In the genomic region with DNA sequence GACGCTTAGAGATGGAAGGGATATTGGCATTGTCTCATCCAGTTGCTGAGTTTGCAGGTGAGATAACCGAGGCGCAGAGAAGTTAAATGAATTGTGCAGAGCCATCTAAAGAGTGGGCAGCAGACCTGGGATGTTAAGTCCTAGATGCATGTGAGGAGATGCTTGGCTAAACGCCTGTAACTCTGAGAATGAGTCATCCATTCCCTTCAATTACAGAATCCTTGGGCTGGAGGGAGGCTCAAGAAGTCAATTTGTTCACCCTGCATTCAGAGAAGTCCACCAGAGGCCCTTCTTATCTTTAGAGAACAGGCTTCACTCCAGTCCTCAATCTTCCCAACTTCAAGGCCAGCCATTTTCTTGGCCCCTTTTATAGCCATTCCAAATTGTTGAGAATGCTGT, we compare ENCODE assay signal across 9 cellular contexts. TPM values are rescaled to one million over a fixed set of nuclear protein-coding genes. Genes with fewer than 3 reads are reported as not detected.
A peak's percentile ranks its signal among the peaks of the same experiment; 100 is the strongest.
DNase-seq lines count a peak whose midpoint lies in the region; ATAC-seq and TF ChIP-seq lines count a peak whose summit lies in the region.
"Had no signal": no experiment of that assay in that cellular context is flagged by ENCODE, and none has a peak within 500 bp of the region (broad histone marks: within the 10 kb centered on the region; RNA-seq: fewer than 3 reads in every experiment).

No MANE protein-coding gene starts in this region.

- no peaks in the 10 kb centered on the region; a peak in 1 of 3 replicates for H3K36me3 ChIP-seq in HEK293 (ENCODE audit: control insufficient read depth in 2 of 2, insufficient read depth in 1 of 2, low read length in 2 of 2)

- CTCF ChIA-PET in HEK293 (lab: Yijun Ruan, JAX), result interaction anchor here (0.6 to 1.1 kb wide), 2 partner anchors 32 to 524 kb away, joined by 3 read pairs; no protein-coding TSS in a partner anchor

- 0 out of 2 replicates have a peak, but pooled peaks cover 2% of the 10 kb centered on the region for H3K4me1 ChIP-seq in HEK293 (ENCODE audit: control insufficient read depth, insufficient read depth, low read length)

- ATAC-seq in GM18867 (IDR thresholded peaks at IDR 0.05; ENCODE audit: unreplicated experiment) (no peak), HG03378 (IDR thresholded peaks at IDR 0.05; ENCODE audit: unreplicated experiment) (no peak), GM19023 (IDR thresholded peaks at IDR 0.05; ENCODE audit: unreplicated experiment) (no peak)

- H3K9me3 Mint-ChIP-seq in brain, result no peaks in the 10 kb centered on the region

- no peak overlapping the region for H3K27ac ChIP-seq in HEK293 (ENCODE audit: extremely low read depth, low read depth, low read length)

- peak overlapping the region; percentile 22 to 76 (median 51) for H3K27ac Mint-ChIP-seq in brain

- no peak overlapping the region for H3K4me3 ChIP-seq in HEK293 (ENCODE audit: low read depth, low read length)

- in situ Hi-C loops in ACHN (cut with HindIII; ENCODE audit: low pct_ligation_motif_present, low pct_unique_long_range_greater_than_20kb, low sequenced_read_pairs), result no loop called here

- no peaks in the 10 kb centered on the region for H3K9me3 ChIP-seq in HEK293 (ENCODE audit: control insufficient read depth, insufficient read depth, low read depth, low read length)

- peak overlapping the region; percentile 84 to 87 (median 85) for H3K4me3 Mint-ChIP-seq in brain

- DNase-seq in ACHN (peak; percentile 74), kidney tubule cell (ENCODE audit: low spot score) (peak; percentile 68), retina (no peak)
- DNase-seq: NCI-H2171 treated with DMSO at 0.1 percent for 48 hours had no signal

- H3K4me1 Mint-ChIP-seq in brain, result peaks cover 72% of the 10 kb centered on the region

- H3K36me3 Mint-ChIP-seq in brain, result no peaks in the 10 kb centered on the region

- TF ChIP-seq CTCF in HEK293 (tag by site-specific recombination; IDR thresholded peaks at IDR 0.05) (no peak), brain (conservative IDR thresholded peaks at IDR 0.05) (no peak)

- POLR2A ChIA-PET in HEK293 (lab: Yijun Ruan, JAX), result no interaction called here

- H3K27me3 Mint-ChIP-seq in brain, result no peaks in the 10 kb centered on the region

TF ChIP-seq in HEK293, 187 proteins besides CTCF, POLR2A, EP300 and RAD21:
- TF ChIP-seq ZNF169 (tag by site-specific recombination; IDR thresholded peaks at IDR 0.05) (no peak), ZBTB17 (tag by site-specific recombination; IDR thresholded peaks at IDR 0.05) (peak; percentile 41; the same call in 1 of the 2 replicates), ZNF335 (tag by site-specific recombination; conservative IDR thresholded peaks at IDR 0.05) (0 out of 2 replicates have a peak, but pooled peaks have one; percentile 17)
TF ChIP-seq in HEK293: peak in this region for 2.

RNA-seq across cellular contexts. Expression of a gene that starts 1.6 kb away (rescaled TPM):
- polyA plus RNA-seq in brain (ENCODE audit: insufficient read depth, low read depth, low replicate concordance), result 14.9 TPM

RNA-seq across cellular contexts. Expression of a gene that starts 18.2 kb away (rescaled TPM):
- not detected for polyA plus RNA-seq in brain (ENCODE audit: insufficient read depth, low read depth, low replicate concordance)
